ENCODE assay signal across 13 cellular contexts in genomic region chr2:105755895-105756294, GRCh38. TPM values are rescaled to one million over a fixed set of nuclear protein-coding genes. Genes with fewer than 3 reads are reported as not detected.
DNase-seq lines count a peak whose midpoint lies in the region; ATAC-seq and TF ChIP-seq lines count a peak whose summit lies in the region.
"Had no signal": no experiment of that assay in that cellular context is flagged by ENCODE, and none has a peak within 500 bp of the region (broad histone marks: within the 10 kb centered on the region; RNA-seq: fewer than 3 reads in every experiment).

No MANE protein-coding gene starts in this region.

- peaks cover 99% of the 10 kb centered on the region for H3K79me2 ChIP-seq in neural progenitor cell (ENCODE audit: low read depth)

- H3K36me3 ChIP-seq in MG63 (no peaks in the 10 kb centered on the region), neural progenitor cell (no peaks in the 10 kb centered on the region), BE2C (no peaks in the 10 kb centered on the region)
- H3K36me3 ChIP-seq: HAP-1, prostate gland had no signal

- H2AFZ ChIP-seq in neural progenitor cell (replicated peaks), result no peak overlapping the region

- peaks cover 94% of the 10 kb centered on the region for H4K20me1 ChIP-seq in neural progenitor cell (ENCODE audit: low read depth)

- no peak for ATAC-seq in stimulated activated naive CD8-positive, alpha-beta T cell treated with anti-CD3 and anti-CD28 coated beads, Interleukin-15, Interleukin-2, amounts not matched to agents 100 U/mL and 50 U/mL, for 24 hours
- peak; percentile 18 to 24 for ATAC-seq in activated T-cell treated with anti-CD3 and anti-CD28 coated beads, Interleukin-2, amount 50 U/mL, for 4 hours

- no peaks in the 10 kb centered on the region for H3K9me3 ChIP-seq in MG63
- H3K9me3 ChIP-seq in neural progenitor cell (ENCODE audit: low read depth), result no peaks in the 10 kb centered on the region
- no peaks in the 10 kb centered on the region for H3K9me3 ChIP-seq in BE2C
- H3K9me3 ChIP-seq: HAP-1, prostate gland had no signal

- no peaks in the 10 kb centered on the region for H3K27me3 ChIP-seq in MG63
- no peaks in the 10 kb centered on the region for H3K27me3 ChIP-seq in neural progenitor cell
- no peaks in the 10 kb centered on the region for H3K27me3 ChIP-seq in BE2C

- peaks cover 99% of the 10 kb centered on the region for H3K4me1 Mint-ChIP-seq in stimulated activated naive CD8-positive, alpha-beta T cell treated with anti-CD3 and anti-CD28 coated beads, Interleukin-15, Interleukin-2, amounts not matched to agents 100 ng/mL and 50 ng/mL, for 24 hours (ENCODE audit: low read depth)
- peaks cover 98% of the 10 kb centered on the region for H3K4me1 Mint-ChIP-seq in activated T-cell treated with anti-CD3 and anti-CD28 coated beads, Interleukin-2, amount 50 U/mL, for 4 hours (ENCODE audit: low read depth)
- H3K4me1 Mint-ChIP-seq in glutamatergic neuron (ENCODE audit: low read depth, unreplicated experiment), result peaks cover 45% of the 10 kb centered on the region
- peaks cover 61% of the 10 kb centered on the region for H3K4me1 Mint-ChIP-seq in type B pancreatic cell (ENCODE audit: unreplicated experiment)
- H3K4me1 Mint-ChIP-seq in neural progenitor cell, result peaks cover 9% of the 10 kb centered on the region

- H3K4me2 ChIP-seq in neural progenitor cell, result no peak overlapping the region

- H3K9ac ChIP-seq in neural progenitor cell, result no peak overlapping the region

- H3K4me1 ChIP-seq in neural progenitor cell (no peaks in the 10 kb centered on the region), BE2C (no peaks in the 10 kb centered on the region)
- H3K4me1 ChIP-seq: prostate gland had no signal

- H3K27ac ChIP-seq in neural progenitor cell, result no peak overlapping the region
- H3K27ac ChIP-seq: prostate gland had no signal

- H3K4me3 Mint-ChIP-seq in stimulated activated naive CD8-positive, alpha-beta T cell treated with anti-CD3 and anti-CD28 coated beads, Interleukin-15, Interleukin-2, amounts not matched to agents 100 ng/mL and 50 ng/mL, for 24 hours, result peak overlapping the region; percentile 71
- peak overlapping the region; percentile 44 for H3K4me3 Mint-ChIP-seq in activated T-cell treated with anti-CD3 and anti-CD28 coated beads, Interleukin-2, amount 50 U/mL, for 4 hours
- H3K4me3 Mint-ChIP-seq in glutamatergic neuron (ENCODE audit: unreplicated experiment), result peak overlapping the region; percentile 15
- H3K4me3 Mint-ChIP-seq in type B pancreatic cell, result no peak overlapping the region
- no peak overlapping the region for H3K4me3 Mint-ChIP-seq in neural progenitor cell

- DNase-seq in stimulated activated naive CD8-positive, alpha-beta T cell treated with anti-CD3 and anti-CD28 coated beads, Interleukin-15, Interleukin-2, amounts not matched to agents 100 U/mL and 50 U/mL, for 24 hours, result no peak
- DNase-seq in activated T-cell treated with anti-CD3 and anti-CD28 coated beads, Interleukin-2, amount 50 U/mL, for 4 hours, result no peak
- DNase-seq in glutamatergic neuron (no peak), type B pancreatic cell (ENCODE audit: extremely low spot score, unreplicated experiment) (no peak), MG63 (no peak), neural progenitor cell (ENCODE audit: low spot score) (no peak), BE2C (no peak)
- DNase-seq: cerebellar nuclear complex, NCI-H2081 treated with DMSO at 0.1 percent for 48 hours had no signal

- no peaks in the 10 kb centered on the region for H3K9me3 Mint-ChIP-seq in stimulated activated naive CD8-positive, alpha-beta T cell treated with anti-CD3 and anti-CD28 coated beads, Interleukin-15, Interleukin-2, amounts not matched to agents 100 ng/mL and 50 ng/mL, for 24 hours
- no peaks in the 10 kb centered on the region for H3K9me3 Mint-ChIP-seq in activated T-cell treated with anti-CD3 and anti-CD28 coated beads, Interleukin-2, amount 50 U/mL, for 4 hours
- peaks cover 2% of the 10 kb centered on the region for H3K9me3 Mint-ChIP-seq in glutamatergic neuron (ENCODE audit: unreplicated experiment)
- peaks cover 5% of the 10 kb centered on the region for H3K9me3 Mint-ChIP-seq in type B pancreatic cell
- H3K9me3 Mint-ChIP-seq in neural progenitor cell, result peaks cover 40% of the 10 kb centered on the region

- no peak overlapping the region for H3K4me3 ChIP-seq in MG63
- H3K4me3 ChIP-seq in neural progenitor cell, result no peak overlapping the region
- H3K4me3 ChIP-seq in BE2C (ENCODE audit: low read depth, low read length), result no peak overlapping the region
- H3K4me3 ChIP-seq: HAP-1, lung, prostate gland had no signal

- H3K36me3 Mint-ChIP-seq in stimulated activated naive CD8-positive, alpha-beta T cell treated with anti-CD3 and anti-CD28 coated beads, Interleukin-15, Interleukin-2, amounts not matched to agents 100 ng/mL and 50 ng/mL, for 24 hours (ENCODE audit: low read depth), result peaks cover 71% of the 10 kb centered on the region
- H3K36me3 Mint-ChIP-seq in activated T-cell treated with anti-CD3 and anti-CD28 coated beads, Interleukin-2, amount 50 U/mL, for 4 hours (ENCODE audit: insufficient read depth), result peaks cover 35% of the 10 kb centered on the region
- no peaks in the 10 kb centered on the region for H3K36me3 Mint-ChIP-seq in glutamatergic neuron (ENCODE audit: unreplicated experiment)
- H3K36me3 Mint-ChIP-seq in type B pancreatic cell, result peaks cover 41% of the 10 kb centered on the region
- H3K36me3 Mint-ChIP-seq in neural progenitor cell, result peaks cover 62% of the 10 kb centered on the region

- no peaks in the 10 kb centered on the region for H3F3A ChIP-seq in neural progenitor cell (ENCODE audit: low read depth)

- TF ChIP-seq CTCF in glutamatergic neuron (IDR thresholded peaks at IDR 0.05; ENCODE audit: partially characterized antibody, unreplicated experiment) (no peak), type B pancreatic cell (conservative IDR thresholded peaks at IDR 0.05) (no peak), neural progenitor cell (IDR thresholded peaks at IDR 0.05) (no peak), BE2C (IDR thresholded peaks at IDR 0.05; ENCODE audit: low read depth, low read length) (no peak)

- H3K27ac Mint-ChIP-seq in stimulated activated naive CD8-positive, alpha-beta T cell treated with anti-CD3 and anti-CD28 coated beads, Interleukin-15, Interleukin-2, amounts not matched to agents 100 ng/mL and 50 ng/mL, for 24 hours, result peak overlapping the region; percentile 96
- H3K27ac Mint-ChIP-seq in glutamatergic neuron (ENCODE audit: unreplicated experiment) (peak overlapping the region; percentile 60), type B pancreatic cell (peak overlapping the region; percentile 17), neural progenitor cell (no peak overlapping the region)

- H3K27me3 Mint-ChIP-seq in stimulated activated naive CD8-positive, alpha-beta T cell treated with anti-CD3 and anti-CD28 coated beads, Interleukin-15, Interleukin-2, amounts not matched to agents 100 ng/mL and 50 ng/mL, for 24 hours, result no peaks in the 10 kb centered on the region
- no peaks in the 10 kb centered on the region for H3K27me3 Mint-ChIP-seq in activated T-cell treated with anti-CD3 and anti-CD28 coated beads, Interleukin-2, amount 50 U/mL, for 4 hours (ENCODE audit: low read depth)
- H3K27me3 Mint-ChIP-seq in glutamatergic neuron (ENCODE audit: unreplicated experiment) (peaks cover 3% of the 10 kb centered on the region), type B pancreatic cell (no peaks in the 10 kb centered on the region), neural progenitor cell (ENCODE audit: insufficient read depth, low read depth) (peaks cover 4% of the 10 kb centered on the region)

RNA-seq across cellular contexts. Expression of gene NCK2, which starts 11.2 kb away (rescaled TPM):
- total RNA-seq in activated T-cell treated with anti-CD3 and anti-CD28 coated beads, Interleukin-2, amount 50 U/mL, for 4 hours, result 10 to 100 TPM; 71.6 to 79.1 (median 73.5) TPM
- total RNA-seq in glutamatergic neuron (ENCODE audit: unreplicated experiment), result 82.4 TPM
- 86.4 and 103 TPM in 2 replicates for total RNA-seq in type B pancreatic cell (ENCODE audit: low replicate concordance)
- 7.3 and 23.4 TPM in 2 replicates for total RNA-seq in MG63 (2014; rRNA removed; shearing (Covaris generic); ENCODE audit: low replicate concordance)
- total RNA-seq in neural progenitor cell (ENCODE audit: low replicate concordance), result 26.2 and 32.8 TPM in 2 replicates
- polyA plus RNA-seq in BE2C (2012; ENCODE audit: insufficient read depth, insufficient read length, low read depth), result 25.0 TPM

Comparison
In these comparisons a context has a peak if more than half of its experiments do, and no peak if none do; other contexts are left out.
1. H3K4me3 Mint-ChIP-seq: peak in stimulated activated naive CD8-positive, alpha-beta T cell treated with anti-CD3 and anti-CD28 coated beads, Interleukin-15, Interleukin-2, amounts not matched to agents 100 ng/mL and 50 ng/mL, for 24 hours (single experiment), activated T-cell treated with anti-CD3 and anti-CD28 coated beads, Interleukin-2, amount 50 U/mL, for 4 hours (single experiment) and glutamatergic neuron (single experiment); none in type B pancreatic cell (single experiment) and neural progenitor cell (single experiment).